In genomic region chr15:28892789-28893610, GRCh38 we compare ENCODE assay signal across 17 cellular contexts. TPM values are rescaled to one million over a fixed set of nuclear protein-coding genes. Genes with fewer than 3 reads are reported as not detected.
DNase-seq lines count a peak whose midpoint lies in the region; ATAC-seq, FAIRE-seq and TF ChIP-seq lines count a peak whose summit lies in the region.
"Had no signal": no experiment of that assay in that cellular context is flagged by ENCODE, and none has a peak within 500 bp of the region (broad histone marks: within the 10 kb centered on the region; RNA-seq: fewer than 3 reads in every experiment).

No MANE protein-coding gene starts in this region.

- peaks cover 39 to 93% (median 79%) of the 10 kb centered on the region in 7 donors for H3K4me1 Mint-ChIP-seq in naive thymus-derived CD4-positive, alpha-beta T cell
- peaks cover 3% of the 10 kb centered on the region for H3K4me1 Mint-ChIP-seq in mesothelial cell of epicardium

- peaks cover 0 to 14% (median 0%) of the 10 kb centered on the region in 5 donors for H3K27me3 Mint-ChIP-seq in naive thymus-derived CD4-positive, alpha-beta T cell
- no peaks in the 10 kb centered on the region for H3K27me3 Mint-ChIP-seq in mesothelial cell of epicardium (ENCODE audit: low read depth)
- H3K27me3 Mint-ChIP-seq: T-helper 17 cell had no signal

- ATAC-seq in naive thymus-derived CD4-positive, alpha-beta T cell = no peak
- ATAC-seq: gastroesophageal sphincter, T-helper 17 cell had no signal

- H3K27me3 ChIP-seq in naive thymus-derived CD4-positive, alpha-beta T cell (ENCODE audit: control insufficient read depth in 2 of 2, insufficient read depth in 2 of 2, low read length in 2 of 2) = no peaks in the 10 kb centered on the region
- H3K27me3 ChIP-seq: dorsolateral prefrontal cortex, upper lobe of left lung had no signal

- POLR2A ChIA-PET in naive thymus-derived CD4-positive, alpha-beta T cell (lab: Charles Lee) = interaction anchor here (1.9 kb wide), 1 partner anchor 12 kb away, joined by 4 read pairs; no protein-coding TSS in a partner anchor

- H3K36me3 ChIP-seq in naive thymus-derived CD4-positive, alpha-beta T cell (ENCODE audit: control insufficient read depth in 2 of 3, insufficient read depth in 3 of 3, low read length in 3 of 3) = no peaks in the 10 kb centered on the region
- H3K36me3 ChIP-seq: gastroesophageal sphincter, neutrophil, upper lobe of left lung had no signal

- DNase-seq in NCI-H2171 treated with DMSO at 0.1 percent for 48 hours (lab: John Stamatoyannopoulos, UW) (peak; percentile 42), NCI-H2171 (lab: John Stamatoyannopoulos, UW) (no peak), HTR-8/SVneo (ENCODE audit: insufficient read length, low spot score) (no peak), amniotic epithelial cell (ENCODE audit: low read depth) (peak; percentile 4), GF-D8 (lab: John Stamatoyannopoulos, UW) (no peak), mesothelial cell of epicardium (ENCODE audit: low spot score in 2 of 2, unreplicated experiment in 2 of 2) (no peak), epidermal melanocyte (ENCODE audit: insufficient read length, low spot score) (no peak)
- no peak for DNase-seq in naive thymus-derived CD4-positive, alpha-beta T cell
- DNase-seq: activated CD4-positive, alpha-beta T cell treated with anti-CD3 and anti-CD28 coated beads, Interleukin-2, amount 50 U/mL, for 4 hours; activated naive CD4-positive, alpha-beta T cell treated with anti-CD3 and anti-CD28 coated beads, Interleukin-2, amount 10 ng/mL, durations not matched to agents 7 days and 5 days; stimulated activated CD4-positive, alpha-beta T cell treated with anti-CD3 and anti-CD28 coated beads, Interleukin-12 subunit alpha, Interleukin-12 subunit beta, amount 100 ng/mL, for 4 hours; T-helper 17 cell; upper lobe of left lung had no signal

- intact Hi-C loops in naive thymus-derived CD4-positive, alpha-beta T cell (cut with micrococcal nuclease) = no loop called here

- peak overlapping the region in 8 of 10 donors; percentile 12 to 88 (median 50) for H3K4me3 Mint-ChIP-seq in naive thymus-derived CD4-positive, alpha-beta T cell
- no peak overlapping the region for H3K4me3 Mint-ChIP-seq in mesothelial cell of epicardium
- H3K4me3 Mint-ChIP-seq: activated naive CD4-positive, alpha-beta T cell treated with anti-CD3 and anti-CD28 coated beads, Interleukin-2, amount 10 ng/mL, durations not matched to agents 7 days and 5 days; T-helper 17 cell had no signal

- H3K9me3 ChIP-seq in naive thymus-derived CD4-positive, alpha-beta T cell (ENCODE audit: control insufficient read depth in 2 of 3, low read length in 3 of 3) = no peaks in the 10 kb centered on the region
- H3K9me3 ChIP-seq: gastroesophageal sphincter, neutrophil, upper lobe of left lung had no signal

- no peak overlapping the region for H3K4me3 ChIP-seq in naive thymus-derived CD4-positive, alpha-beta T cell (ENCODE audit: low read length)
- H3K4me3 ChIP-seq: dorsolateral prefrontal cortex, gastroesophageal sphincter, upper lobe of left lung had no signal

- H3K36me3 Mint-ChIP-seq in naive thymus-derived CD4-positive, alpha-beta T cell = peaks cover 0 to 24% (median 7%) of the 10 kb centered on the region in 5 donors
- no peaks in the 10 kb centered on the region for H3K36me3 Mint-ChIP-seq in mesothelial cell of epicardium

- H3K27ac Mint-ChIP-seq in naive thymus-derived CD4-positive, alpha-beta T cell = peak overlapping the region in 8 of 9 donors; percentile 33 to 100 (median 66)
- no peak overlapping the region for H3K27ac Mint-ChIP-seq in mesothelial cell of epicardium

- CTCF ChIA-PET in naive thymus-derived CD4-positive, alpha-beta T cell (lab: Charles Lee) = no interaction called here

- no peaks in the 10 kb centered on the region for H3K9me3 Mint-ChIP-seq in naive thymus-derived CD4-positive, alpha-beta T cell
- H3K9me3 Mint-ChIP-seq in mesothelial cell of epicardium = no peaks in the 10 kb centered on the region
- H3K9me3 Mint-ChIP-seq: activated naive CD4-positive, alpha-beta T cell treated with anti-CD3 and anti-CD28 coated beads, Interleukin-2, amount 10 ng/mL, durations not matched to agents 7 days and 5 days had no signal

- H3K4me1 ChIP-seq in naive thymus-derived CD4-positive, alpha-beta T cell (ENCODE audit: control insufficient read depth in 2 of 2, insufficient read depth in 2 of 2, low read length in 2 of 2) = peaks cover 9 to 47% of the 10 kb centered on the region in 2 donors
- H3K4me1 ChIP-seq: gastroesophageal sphincter, upper lobe of left lung had no signal

- FAIRE-seq in HTR-8/SVneo (lab: Jason Lieb, UNC) = peak; percentile 52

- no peak for TF ChIP-seq CTCF in mesothelial cell of epicardium (IDR thresholded peaks at IDR 0.05; ENCODE audit: unreplicated experiment)

- no peak overlapping the region for H3K27ac ChIP-seq in naive thymus-derived CD4-positive, alpha-beta T cell (ENCODE audit: low read depth, low read length)
- H3K27ac ChIP-seq: gastroesophageal sphincter, neutrophil, upper lobe of left lung had no signal

RNA-seq across cellular contexts. Expression of gene APBA2, which starts 7.2 kb away (rescaled TPM):
- 100 to 1,000 TPM in 3 of 5 experiments, 10 to 100 TPM in 1, 1 to 10 TPM in 1; 7.7 to 139 (median 110) TPM for total RNA-seq in naive thymus-derived CD4-positive, alpha-beta T cell
- 100 to 1,000 TPM in 1 of 2 donors, 10 to 100 TPM in 1; 59.7 to 113 TPM for polyA plus RNA-seq in naive thymus-derived CD4-positive, alpha-beta T cell
- 33.1 to 36.7 TPM (median 34.3 TPM) in 3 replicates for total RNA-seq in mesothelial cell of epicardium
- total RNA-seq: MCF 10A had no signal

RNA-seq across cellular contexts. Expression of gene GOLGA6L7, which starts 44.6 kb away (rescaled TPM):
- not detected for total RNA-seq in naive thymus-derived CD4-positive, alpha-beta T cell
- polyA plus RNA-seq in naive thymus-derived CD4-positive, alpha-beta T cell = not detected
- total RNA-seq in mesothelial cell of epicardium = not detected in 3 replicates
- total RNA-seq: gastroesophageal sphincter, MCF 10A, T-helper 17 cell, upper lobe of left lung had no signal

Comparison
In these comparisons a context has a peak if more than half of its experiments do, and no peak if none do; other contexts are left out.
1. DNase-seq: peak in NCI-H2171 treated with DMSO at 0.1 percent for 48 hours (single experiment) and amniotic epithelial cell (single experiment); none in NCI-H2171 (single experiment), HTR-8/SVneo (single experiment), naive thymus-derived CD4-positive, alpha-beta T cell (0 of 9), GF-D8 (single experiment), mesothelial cell of epicardium (0 of 2) and epidermal melanocyte (single experiment).